8 cellular contexts compared by ENCODE assay signal in the genomic region with DNA sequence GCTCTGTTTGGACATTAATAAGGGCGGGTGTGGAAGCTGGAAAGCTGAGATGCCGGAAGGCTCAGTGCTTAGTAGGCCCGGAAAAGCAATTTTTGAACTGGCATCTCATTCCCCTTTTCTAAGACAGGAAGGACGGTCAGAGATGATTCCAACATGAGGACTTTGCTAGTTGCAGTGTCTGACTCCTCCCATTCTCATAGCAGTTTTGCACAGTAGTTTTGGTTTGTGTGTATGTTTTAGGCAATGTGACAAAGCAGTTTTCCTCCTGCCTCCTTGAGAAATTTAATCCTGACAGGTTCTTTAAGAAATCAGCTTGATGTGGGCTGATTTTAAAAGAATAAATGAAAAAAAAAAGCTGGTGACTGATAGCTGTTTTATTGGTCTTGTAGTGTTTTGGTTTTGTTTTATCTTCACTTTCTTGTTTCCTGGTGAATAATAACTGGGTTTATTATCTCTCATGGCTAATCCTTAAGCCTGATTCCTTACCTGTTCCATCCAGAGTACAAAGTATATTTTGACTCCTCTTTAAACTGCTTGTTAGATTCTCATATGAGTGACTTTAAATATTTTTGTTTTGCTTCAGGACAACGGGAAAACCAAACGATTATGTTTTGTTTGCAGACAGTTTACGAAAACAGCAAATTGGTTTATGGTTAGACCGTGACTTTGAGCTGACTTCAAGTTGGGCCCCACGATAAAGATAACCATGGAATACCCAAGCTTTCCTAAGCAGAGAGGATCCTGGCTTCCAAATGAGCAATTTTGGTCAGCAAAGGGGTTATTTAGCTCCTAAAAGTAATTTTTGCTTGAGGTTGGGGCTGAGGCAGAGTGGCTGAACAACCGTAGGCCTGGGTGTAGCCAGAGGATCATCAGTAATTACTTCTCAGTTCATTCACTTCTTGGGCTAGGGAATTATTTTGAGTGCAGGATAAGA. TPM values are rescaled to one million over a fixed set of nuclear protein-coding genes. Genes with fewer than 3 reads are reported as not detected.
DNase-seq lines count a peak whose midpoint lies in the region; ATAC-seq and TF ChIP-seq lines count a peak whose summit lies in the region.

No MANE protein-coding gene starts in this region.

- intact Hi-C loops in spleen (cut with DNase I; ENCODE audit: low total_unique reads): no loop called here

- peaks cover 40 to 90% (median 74%) of the 10 kb centered on the region in 6 donors for H3K4me1 ChIP-seq in spleen

- ATAC-seq in GM19463 (IDR thresholded peaks at IDR 0.05; ENCODE audit: unreplicated experiment): no peak

- TF ChIP-seq POLR2A in spleen (IDR thresholded peaks at IDR 0.05): no peak

- no peaks in the 10 kb centered on the region for H3K9me3 ChIP-seq in spleen

- TF ChIP-seq CTCF in epithelial cell of proximal tubule (conservative IDR thresholded peaks at IDR 0.05; ENCODE audit: low read depth, low read length) (no peak), spleen (IDR thresholded peaks at IDR 0.05 in 8 of 11, conservative IDR thresholded peaks at IDR 0.05 in 3 of 11) (no peak)

- no peaks in the 10 kb centered on the region for H3K27me3 ChIP-seq in spleen (replicated peaks in 1 of 7)

- H3K27ac ChIP-seq in spleen: peak overlapping the region; percentile 31 to 95 (median 91)

- H3K4me3 ChIP-seq in epithelial cell of proximal tubule (ENCODE audit: low read depth, low read length): peak overlapping the region; percentile 88
- H3K4me3 ChIP-seq in spleen: peak overlapping the region in 3 of 8 donors; percentile 79 to 96 (median 92)

- 54 to 78% (median 60%) methylated on average over 10 of the region's 10 CpGs for WGBS in spleen, 5 donors

- H3K36me3 ChIP-seq in spleen: peaks cover 0 to 18% (median 0%) of the 10 kb centered on the region in 6 donors

- DNase-seq in NOMO-1 treated with DMSO at 0.1 percent for 48 hours (lab: John Stamatoyannopoulos, UW; ENCODE audit: unreplicated experiment) (peak; percentile 44), NOMO-1 treated with dmso at 0.1 percent for 144 hours (lab: John Stamatoyannopoulos, UW; ENCODE audit: unreplicated experiment) (no peak), RPMI7951 (ENCODE audit: low read depth) (peak; percentile 76), epithelial cell of proximal tubule (ENCODE audit: low read depth) (no peak), spleen (no peak), GDM1 (lab: John Stamatoyannopoulos, UW) (no peak), germinal center (ENCODE audit: low spot score) (no peak)

RNA-seq across cellular contexts. Expression of gene PTPRJ, which starts 3.4 kb away (rescaled TPM):
- total RNA-seq in RPMI7951 (2014; rRNA removed; shearing (Covaris generic)): 13.6 and 14.2 TPM in 2 replicates
- 43.9 and 44.2 TPM in 2 replicates for total RNA-seq in epithelial cell of proximal tubule
- 100 to 1,000 TPM in 4 of 7 donors, 10 to 100 TPM in 3; 63.7 to 135 (median 100) TPM for total RNA-seq in spleen
- polyA plus RNA-seq in spleen: 10 to 100 TPM in 1 of 3 donors, 1 to 10 TPM in 2; 6.4 to 11.6 (median 10.0) TPM

Comparison
In these comparisons a context has a peak if more than half of its experiments do, and no peak if none do; other contexts are left out.
1. DNase-seq: peak in NOMO-1 treated with DMSO at 0.1 percent for 48 hours (single experiment) and RPMI7951 (single experiment); none in NOMO-1 treated with dmso at 0.1 percent for 144 hours (single experiment), epithelial cell of proximal tubule (single experiment), spleen (single experiment), GDM1 (single experiment) and germinal center (single experiment).